ENCODE assay signal across 18 cellular contexts in genomic region chr3:19190602-19191001, GRCh38. TPM values are rescaled to one million over a fixed set of nuclear protein-coding genes. Genes with fewer than 3 reads are reported as not detected.
DNase-seq lines count a peak whose midpoint lies in the region; ATAC-seq lines count a peak whose summit lies in the region.
"Had no signal": no experiment of that assay in that cellular context is flagged by ENCODE, and none has a peak within 500 bp of the region (broad histone marks: within the 10 kb centered on the region; RNA-seq: fewer than 3 reads in every experiment).

No MANE protein-coding gene starts in this region.

- no peaks in the 10 kb centered on the region for H3K4me1 Mint-ChIP-seq in T-helper 17 cell

- DNase-seq in OCI-M1 (lab: John Stamatoyannopoulos, UW) (peak; percentile 14), HCEC 1CT (no peak), T-helper 17 cell (no peak)
- no peak for DNase-seq in activated CD4-positive, CD25-positive, alpha-beta regulatory T cell treated with anti-CD3 and anti-CD28 coated beads, Interleukin-2, amount 50 U/mL, for 72 hours
- DNase-seq: activated CD4-positive, alpha-beta T cell treated with anti-CD3 and anti-CD28 coated beads for 1 hour; mammary epithelial cell; NCI-H1092 treated with DMSO at 0.1 percent for 48 hours; nucleus accumbens; Peyer's patch; thyroid gland had no signal

- no peaks in the 10 kb centered on the region for H3K36me3 Mint-ChIP-seq in T-helper 17 cell (ENCODE audit: low read depth)
- H3K36me3 Mint-ChIP-seq: CD14-positive monocyte had no signal

- H3K9me3 ChIP-seq in T-helper 17 cell (ENCODE audit: control insufficient read depth, low read length, poor library complexity, severe bottlenecking): no peaks in the 10 kb centered on the region
- H3K9me3 ChIP-seq: Peyer's patch, thyroid gland had no signal

- H3K27ac Mint-ChIP-seq in T-helper 17 cell: no peak overlapping the region
- H3K27ac Mint-ChIP-seq: activated T-helper 1 cell treated with anti-CD3 and anti-CD28 coated beads, Interleukin-12 subunit alpha, Interleukin-12 subunit beta, Interleukin-2, Interleukin-4 antibody, amounts not matched to agents 30 ng/mL and 10 ng/mL and 1 ng/mL, durations not matched to agents 14 hours and 24 hours and 36 hours; CD14-positive monocyte had no signal

- no peaks in the 10 kb centered on the region for H3K27me3 Mint-ChIP-seq in T-helper 17 cell

- ATAC-seq in GM18907 (IDR thresholded peaks at IDR 0.05; ENCODE audit: unreplicated experiment) (peak; percentile 65), GM21576 (IDR thresholded peaks at IDR 0.05; ENCODE audit: unreplicated experiment) (peak; percentile 69), HG03342 (IDR thresholded peaks at IDR 0.05; ENCODE audit: unreplicated experiment) (peak; percentile 92), HG02610 (IDR thresholded peaks at IDR 0.05; ENCODE audit: unreplicated experiment) (no peak), T-helper 17 cell (no peak)
- ATAC-seq: HCT116 had no signal

- no peak overlapping the region for H3K4me3 Mint-ChIP-seq in T-helper 17 cell
- H3K4me3 Mint-ChIP-seq: activated T-helper 1 cell treated with anti-CD3 and anti-CD28 coated beads, Interleukin-12 subunit alpha, Interleukin-12 subunit beta, Interleukin-2, Interleukin-4 antibody, amounts not matched to agents 30 ng/mL and 10 ng/mL and 1 ng/mL, durations not matched to agents 14 hours and 24 hours and 36 hours; CD14-positive monocyte had no signal

RNA-seq across cellular contexts. Expression of gene KCNH8, which starts 42.3 kb away (rescaled TPM):
- under 1 TPM in 1 of 2 donors, not detected in 1; 0.75 TPM for total RNA-seq in T-helper 17 cell
- total RNA-seq: activated T-helper 1 cell treated with anti-CD3 and anti-CD28 coated beads, Interleukin-12 subunit alpha, Interleukin-12 subunit beta, Interleukin-2, Interleukin-4 antibody, amounts not matched to agents 30 ng/mL and 10 ng/mL and 1 ng/mL, durations not matched to agents 14 hours and 24 hours and 36 hours; dermis microvascular lymphatic vessel endothelial cell had no signal

Comparison
In these comparisons a context has a peak if more than half of its experiments do, and no peak if none do; other contexts are left out.
1. ATAC-seq: peak in GM18907 (single experiment), GM21576 (single experiment) and HG03342 (single experiment); none in HG02610 (single experiment) and T-helper 17 cell (single experiment).